Comparison of ENCODE assay signal across 20 cellular contexts in the genomic region with DNA sequence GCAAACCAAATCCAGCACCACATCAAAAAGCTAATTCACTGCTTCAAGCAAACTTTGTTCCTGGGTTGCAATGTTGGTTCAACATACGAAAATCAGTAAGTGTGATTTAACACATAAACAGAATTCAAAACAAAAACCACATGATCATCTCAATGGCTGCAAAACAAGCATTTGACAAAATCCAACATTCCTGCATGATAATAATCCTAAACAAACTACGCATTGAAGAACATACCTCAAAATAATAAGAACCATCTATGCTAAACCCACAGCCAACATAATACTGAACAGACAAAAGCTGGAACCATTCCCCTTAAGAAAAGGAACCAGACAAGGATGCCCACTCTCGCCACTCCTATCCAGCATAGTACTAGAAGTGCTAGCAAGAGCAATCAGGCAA. TPM values are rescaled to one million over a fixed set of nuclear protein-coding genes. Genes with fewer than 3 reads are reported as not detected.
DNase-seq lines count a peak whose midpoint lies in the region; ATAC-seq, FAIRE-seq and TF ChIP-seq lines count a peak whose summit lies in the region.
"Had no signal": no experiment of that assay in that cellular context is flagged by ENCODE, and none has a peak within 500 bp of the region (broad histone marks: within the 10 kb centered on the region; RNA-seq: fewer than 3 reads in every experiment).

No MANE protein-coding gene starts in this region.

- POLR2A ChIA-PET in H1 (lab: Charles Lee; ENCODE audit: partially characterized antibody) = no interaction called here

- H3K23me2 ChIP-seq in H1 (ENCODE audit: low read depth, low read length) = no peaks in the 10 kb centered on the region

- H2BK15ac ChIP-seq in H1 (ENCODE audit: low read length) = no peak overlapping the region

- WGBS in H1 (ENCODE audit: extremely low coverage in 1 of 2, insufficient coverage in 1 of 2, insufficient read length in 1 of 2, insufficient replicate concordance in 2 of 2, low coverage in 1 of 2, low lambda C conversion rate in 2 of 2, missing lambda C conversion rate in 1 of 2), 2 experiments = 70% methylated on average over 3 of the region's 3 CpGs; no CpG with 5 or more reads in 1 of the 2 experiments

- H3K4me3 Mint-ChIP-seq in neural crest cell = no peak overlapping the region
- H3K4me3 Mint-ChIP-seq: HFFc6 had no signal

- no peaks in the 10 kb centered on the region for H3K27me3 ChIP-seq in H1 (replicated peaks in 1 of 4; ENCODE audit: control insufficient read depth in 3 of 4, extremely low read depth in 1 of 4, insufficient read depth in 3 of 4, low read length in 3 of 4)
- H3K27me3 ChIP-seq: BE2C had no signal

- no peak for TF ChIP-seq EP300 in H1 (IDR thresholded peaks at IDR 0.05; ENCODE audit: borderline replicate concordance in 1 of 2, low read depth in 2 of 2, low read length in 2 of 2)

- H3K23ac ChIP-seq in H1 (ENCODE audit: insufficient read length) = no peak overlapping the region

- ATAC-seq in GM19328 (IDR thresholded peaks at IDR 0.05; ENCODE audit: unreplicated experiment) = no peak
- ATAC-seq: HepG2, K562, Panc1 had no signal

- H3K4me2 ChIP-seq in H1 (ENCODE audit: insufficient read depth in 1 of 2, low read depth in 2 of 2, low read length in 2 of 2) = peak overlapping the region; percentile 16 to 22; a peak in 2 of 4 replicates

- no peak overlapping the region for H3K4ac ChIP-seq in H1 (replicated peaks; ENCODE audit: insufficient read length, low read depth, low read length)

- H3K18ac ChIP-seq in H1 (ENCODE audit: extremely low read depth, low read length) = no peak overlapping the region

- no peak overlapping the region for H4K5ac ChIP-seq in H1 (ENCODE audit: insufficient read length, low read depth, low read length)

- H3K14ac ChIP-seq in H1 (ENCODE audit: insufficient read length) = no peak overlapping the region

- H3K79me1 ChIP-seq in H1 (ENCODE audit: low read depth, low read length) = peaks cover 1% of the 10 kb centered on the region; the same call in 1 of the 2 replicates

- no peak overlapping the region for H4K91ac ChIP-seq in H1 (replicated peaks; ENCODE audit: insufficient read length, low read length)

- no peak overlapping the region for H2AK5ac ChIP-seq in H1 (ENCODE audit: low read depth, low read length)

- no peaks in the 10 kb centered on the region for H3K9me3 ChIP-seq in H1 (ENCODE audit: insufficient read depth in 2 of 2, low read depth in 1 of 2, low read length in 1 of 2)
- H3K9me3 ChIP-seq: BE2C had no signal

- H2BK5ac ChIP-seq in H1 (ENCODE audit: low read depth, low read length) = no peak overlapping the region

- H2AFZ ChIP-seq in H1 (ENCODE audit: low read length) = no peak overlapping the region

- peak overlapping the region in 1 of 4 experiments; percentile 14; a peak in 1 of 8 replicates for H3K4me3 ChIP-seq in H1 (ENCODE audit: extremely low read depth in 1 of 4, insufficient read depth in 2 of 4, low read depth in 3 of 4, low read length in 4 of 4)
- H3K4me3 ChIP-seq: K562 had no signal

- H2BK12ac ChIP-seq in H1 (ENCODE audit: low read depth, low read length) = no peak overlapping the region

- DNase-seq in GM19239 (ENCODE audit: insufficient read length, low spot score) = no peak
- no peak for DNase-seq in HTR-8/SVneo (ENCODE audit: insufficient read length, low spot score)
- no peak for DNase-seq in H1 (ENCODE audit: low read depth in 1 of 2, low spot score in 2 of 2)
- DNase-seq in neural crest cell (ENCODE audit: low read depth, low spot score) = no peak
- no peak for DNase-seq in activated T-cell treated with anti-CD3 and anti-CD28 coated beads, Interleukin-2, amount 50 U/mL, for 48 hours
- DNase-seq in substantia nigra (lab: John Stamatoyannopoulos, UW) = no peak
- DNase-seq: BE2C, COR-L47, DMS79, HFFc6, NCI-H1092, NCI-H146, NCI-H345, NCI-H524 treated with DMSO at 0.1 percent for 48 hours, NCI-H82, SIG-M5 had no signal

- peaks cover 0 to 10% of the 10 kb centered on the region in 2 experiments for H4K20me1 ChIP-seq in H1 (replicated peaks in 1 of 2; ENCODE audit: control insufficient read depth in 1 of 2, insufficient read depth in 2 of 2, low read length in 2 of 2)

- FAIRE-seq in GM19239 (lab: Jason Lieb, UNC) = peak; percentile 4
- peak; percentile 33 for FAIRE-seq in HTR-8/SVneo (lab: Jason Lieb, UNC)
- no peak for FAIRE-seq in H1 (lab: Jason Lieb, UNC)
- FAIRE-seq: HepG2, K562 had no signal

- TF ChIP-seq RAD21 in H1 (IDR thresholded peaks at IDR 0.05 in 1 of 2, conservative IDR thresholded peaks at IDR 0.05 in 1 of 2; ENCODE audit: low read depth in 2 of 2, low read length in 2 of 2) = no peak

- peaks cover 0 to 52% of the 10 kb centered on the region in 2 experiments; a peak in 2 of 4 replicates for H3K79me2 ChIP-seq in H1 (ENCODE audit: control insufficient read depth in 1 of 2, insufficient read depth in 2 of 2, low read length in 2 of 2)

- no peak overlapping the region for H3K9ac ChIP-seq in H1 (replicated peaks in 1 of 4; ENCODE audit: extremely low read depth in 1 of 4, low read depth in 3 of 4, low read length in 3 of 4)

- peaks cover 7% of the 10 kb centered on the region for H3K9me3 Mint-ChIP-seq in neural crest cell

- H2BK120ac ChIP-seq in H1 (replicated peaks; ENCODE audit: low read depth, low read length) = no peak overlapping the region

- peak overlapping the region; percentile 2 for H3K27ac Mint-ChIP-seq in neural crest cell (ENCODE audit: unreplicated experiment)
- H3K27ac Mint-ChIP-seq: HFFc6 had no signal

- H4K8ac ChIP-seq in H1 (ENCODE audit: extremely low read depth, insufficient read depth, low read length) = no peak overlapping the region

- H3K27ac ChIP-seq in H1 (ENCODE audit: low read depth, low read length) (no peak overlapping the region), substantia nigra (ENCODE audit: low read depth, low read length, poor library complexity, severe bottlenecking) (no peak overlapping the region)

- TF ChIP-seq POLR2A in H1 (IDR thresholded peaks at IDR 0.05; ENCODE audit: control extremely low read depth in 1 of 2, low read depth in 2 of 2, low read length in 2 of 2) = no peak

- peaks cover 0 to 3% (median 0%) of the 10 kb centered on the region in 4 experiments; a peak in 3 of 7 replicates for H3K4me1 ChIP-seq in H1 (replicated peaks in 1 of 4; ENCODE audit: control insufficient read depth in 3 of 4, insufficient read depth in 4 of 4, low read length in 3 of 4)
- H3K4me1 ChIP-seq: BE2C had no signal

- no peaks in the 10 kb centered on the region for H3K36me3 ChIP-seq in H1 (ENCODE audit: control insufficient read depth in 2 of 4, insufficient read depth in 4 of 4, low read length in 3 of 4)
- H3K36me3 ChIP-seq: BE2C had no signal

- H3K36me3 Mint-ChIP-seq in neural crest cell (ENCODE audit: low read depth) = peaks cover 12% of the 10 kb centered on the region

- TF ChIP-seq CTCF in H1 (IDR thresholded peaks at IDR 0.05; ENCODE audit: control extremely low read depth in 1 of 3, insufficient read depth in 1 of 3, low read depth in 1 of 3, low read length in 3 of 3) = no peak
- TF ChIP-seq CTCF in neural crest cell (conservative IDR thresholded peaks at IDR 0.05) = no peak

- CTCF ChIA-PET in H1 (lab: Charles Lee; ENCODE audit: partially characterized antibody) = interaction anchor here (1.1 kb wide), 1 partner anchor 14 kb away, joined by 8 read pairs; no protein-coding TSS in a partner anchor

- no peak overlapping the region for H2BK20ac ChIP-seq in H1 (ENCODE audit: low read length)

- no peak overlapping the region for H3K56ac ChIP-seq in H1 (replicated peaks; ENCODE audit: insufficient read length, low read depth, low read length)

- no peaks in the 10 kb centered on the region for H3K27me3 Mint-ChIP-seq in neural crest cell (ENCODE audit: low read depth)

- peaks cover 23% of the 10 kb centered on the region for H3K4me1 Mint-ChIP-seq in neural crest cell

TF ChIP-seq in H1, 55 proteins besides CTCF, POLR2A, EP300 and RAD21:
- TF ChIP-seq RBBP5 (IDR thresholded peaks at IDR 0.05; ENCODE audit: borderline replicate concordance, low read depth, low read length) = no peak
- no peak for TF ChIP-seq RFX5 (IDR thresholded peaks at IDR 0.05; ENCODE audit: borderline replicate concordance, low read depth, low read length)
- no peak for TF ChIP-seq MAFK (IDR thresholded peaks at IDR 0.05; ENCODE audit: low read depth, low read length)
- TF ChIP-seq GABPA (IDR thresholded peaks at IDR 0.05; ENCODE audit: borderline replicate concordance, insufficient read depth, low read length) = no peak
- TF ChIP-seq KDM4A (IDR thresholded peaks at IDR 0.05; ENCODE audit: low read depth, low read length, severe bottlenecking) = no peak
- TF ChIP-seq SP2 (IDR thresholded peaks at IDR 0.05; ENCODE audit: low read length) = no peak
- TF ChIP-seq CEBPB (IDR thresholded peaks at IDR 0.05; ENCODE audit: low read depth, low read length) = no peak

RNA-seq across cellular contexts. Expression of gene RNGTT, which starts 49.9 kb away (rescaled TPM):
- 18.7 and 21.2 TPM in 2 replicates for total RNA-seq in H1 (2021; fragmentation: NEBNext Ultra II Directional; extraction: Animal tissue kit (Norgen Biotek cat#: 25700))
- 2.6 and 3.6 TPM in 2 replicates for polyA plus RNA-seq in H1 (2011; rRNA removed)
- polyA plus RNA-seq in H1 (2011; cell fraction: cytosol; rRNA removed) = 6.2 TPM
- polyA plus RNA-seq in H1 (2011; cell fraction: nucleus; rRNA removed) = 3.5 TPM
- polyA plus RNA-seq in H1 (2012, experiment 1 of 2) = 8.4 to 13.3 TPM (median 10.1 TPM) in 4 replicates
- polyA plus RNA-seq in H1 (2012, experiment 2 of 2) = 1.1 TPM
- polyA plus RNA-seq in H1 (2013, experiment 1 of 2) = 9.0 TPM
- polyA plus RNA-seq in H1 (2013, experiment 2 of 2) = 9.7 TPM
- 8.6 and 12.4 TPM in 2 replicates for polyA minus RNA-seq in H1 (2011; rRNA and poly(A)+ RNA removed)
- polyA minus RNA-seq in H1 (2011; cell fraction: cytosol; rRNA and poly(A)+ RNA removed) = 9.0 TPM
- polyA minus RNA-seq in H1 (2011; cell fraction: nucleus; rRNA and poly(A)+ RNA removed) = 22.1 TPM
- 20.7 and 23.3 TPM in 2 replicates for total RNA-seq in neural crest cell
